Comparison of ENCODE assay signal across 1 cellular context in the genomic region with DNA sequence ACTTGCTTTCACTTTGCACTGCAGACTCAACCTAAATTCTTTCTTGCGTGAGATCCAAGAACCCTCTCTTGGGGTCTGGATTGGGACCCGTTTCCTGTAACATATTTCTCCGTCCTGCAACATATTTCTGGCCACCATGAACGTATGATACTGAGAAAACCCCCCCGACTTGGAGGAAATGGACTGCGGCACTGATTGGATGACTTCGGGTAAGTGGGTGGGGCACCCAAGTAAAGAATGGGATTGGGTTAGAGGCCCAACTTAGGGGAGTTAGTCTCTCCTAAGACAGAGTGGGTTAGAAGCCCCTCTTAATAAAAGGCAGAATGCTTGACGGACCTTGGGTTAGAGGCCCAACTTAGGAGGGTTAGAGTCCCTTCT.
TF ChIP-seq lines count a peak whose summit lies in the region.

No MANE protein-coding gene starts in this region.

TF ChIP-seq in K562, 482 proteins besides CTCF, POLR2A, EP300 and RAD21 (continued from another document):
- TF ChIP-seq, protein P1, sequence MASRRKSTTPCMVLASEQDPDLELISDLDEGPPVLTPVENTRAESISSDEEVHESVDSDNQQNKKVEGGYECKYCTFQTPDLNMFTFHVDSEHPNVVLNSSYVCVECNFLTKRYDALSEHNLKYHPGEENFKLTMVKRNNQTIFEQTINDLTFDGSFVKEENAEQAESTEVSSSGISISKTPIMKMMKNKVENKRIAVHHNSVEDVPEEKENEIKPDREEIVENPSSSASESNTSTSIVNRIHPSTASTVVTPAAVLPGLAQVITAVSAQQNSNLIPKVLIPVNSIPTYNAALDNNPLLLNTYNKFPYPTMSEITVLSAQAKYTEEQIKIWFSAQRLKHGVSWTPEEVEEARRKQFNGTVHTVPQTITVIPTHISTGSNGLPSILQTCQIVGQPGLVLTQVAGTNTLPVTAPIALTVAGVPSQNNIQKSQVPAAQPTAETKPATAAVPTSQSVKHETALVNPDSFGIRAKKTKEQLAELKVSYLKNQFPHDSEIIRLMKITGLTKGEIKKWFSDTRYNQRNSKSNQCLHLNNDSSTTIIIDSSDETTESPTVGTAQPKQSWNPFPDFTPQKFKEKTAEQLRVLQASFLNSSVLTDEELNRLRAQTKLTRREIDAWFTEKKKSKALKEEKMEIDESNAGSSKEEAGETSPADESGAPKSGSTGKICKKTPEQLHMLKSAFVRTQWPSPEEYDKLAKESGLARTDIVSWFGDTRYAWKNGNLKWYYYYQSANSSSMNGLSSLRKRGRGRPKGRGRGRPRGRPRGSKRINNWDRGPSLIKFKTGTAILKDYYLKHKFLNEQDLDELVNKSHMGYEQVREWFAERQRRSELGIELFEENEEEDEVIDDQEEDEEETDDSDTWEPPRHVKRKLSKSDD (conservative IDR thresholded peaks at IDR 0.05; ENCODE audit: low read length): no peak
- TF ChIP-seq POU5F1 (IDR thresholded peaks at IDR 0.05; ENCODE audit: borderline replicate concordance, low read depth, low read length, partially characterized antibody) (no peak), NR2C2 (CRISPR knock-in tag; IDR thresholded peaks at IDR 0.05) (no peak), NR2C2 (tag; IDR thresholded peaks at IDR 0.05) (peak; percentile 36; the same call in 1 of the 2 replicates), CREB1 (IDR thresholded peaks at IDR 0.05) (no peak), CREB1 (CRISPR knock-in tag; IDR thresholded peaks at IDR 0.05) (no peak), PRDM10 (IDR thresholded peaks at IDR 0.05; ENCODE audit: partially characterized antibody) (no peak), CGGBP1 (CRISPR knock-in tag; IDR thresholded peaks at IDR 0.05) (0 out of 2 replicates have a peak, but pooled peaks have one; percentile 7), KLF13 (tag; IDR thresholded peaks at IDR 0.05; ENCODE audit: borderline replicate concordance, low read depth) (no peak), PKNOX1 (IDR thresholded peaks at IDR 0.05) (no peak), POLR2B (IDR thresholded peaks at IDR 0.05; ENCODE audit: low read depth, partially characterized antibody) (no peak), PHF8 (IDR thresholded peaks at IDR 0.05; ENCODE audit: borderline replicate concordance, low read length) (no peak), RNF219 (CRISPR knock-in tag; IDR thresholded peaks at IDR 0.05) (no peak), GABPB2 (CRISPR knock-in tag; conservative IDR thresholded peaks at IDR 0.05) (no peak), TCF3 (CRISPR knock-in tag; IDR thresholded peaks at IDR 0.05) (no peak), MAZ (CRISPR knock-in tag; conservative IDR thresholded peaks at IDR 0.05 in 1 of 2, IDR thresholded peaks at IDR 0.05 in 1 of 2) (0 out of 4 replicates have a peak, but pooled peaks of 1 of the 2 experiments have one; percentile 17), ZNF408 (CRISPR knock-in tag; IDR thresholded peaks at IDR 0.05; ENCODE audit: low read depth) (no peak), ARNT (IDR thresholded peaks at IDR 0.05) (no peak), CBFA2T3 (IDR thresholded peaks at IDR 0.05) (no peak)
- TF ChIP-seq, protein P2, sequence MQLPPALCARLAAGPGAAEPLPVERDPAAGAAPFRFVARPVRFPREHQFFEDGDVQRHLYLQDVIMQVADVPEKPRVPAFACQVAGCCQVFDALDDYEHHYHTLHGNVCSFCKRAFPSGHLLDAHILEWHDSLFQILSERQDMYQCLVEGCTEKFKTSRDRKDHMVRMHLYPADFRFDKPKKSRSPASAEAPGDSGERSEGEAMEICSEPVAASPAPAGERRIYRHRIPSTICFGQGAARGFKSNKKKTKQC (CRISPR knock-in tag; IDR thresholded peaks at IDR 0.05): no peak
- TF ChIP-seq, protein P3, sequence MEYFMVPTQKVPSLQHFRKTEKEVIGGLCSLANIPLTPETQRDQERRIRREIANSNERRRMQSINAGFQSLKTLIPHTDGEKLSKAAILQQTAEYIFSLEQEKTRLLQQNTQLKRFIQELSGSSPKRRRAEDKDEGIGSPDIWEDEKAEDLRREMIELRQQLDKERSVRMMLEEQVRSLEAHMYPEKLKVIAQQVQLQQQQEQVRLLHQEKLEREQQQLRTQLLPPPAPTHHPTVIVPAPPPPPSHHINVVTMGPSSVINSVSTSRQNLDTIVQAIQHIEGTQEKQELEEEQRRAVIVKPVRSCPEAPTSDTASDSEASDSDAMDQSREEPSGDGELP (CRISPR knock-in tag; IDR thresholded peaks at IDR 0.05; ENCODE audit: borderline replicate concordance): no peak
- TF ChIP-seq, protein P4, sequence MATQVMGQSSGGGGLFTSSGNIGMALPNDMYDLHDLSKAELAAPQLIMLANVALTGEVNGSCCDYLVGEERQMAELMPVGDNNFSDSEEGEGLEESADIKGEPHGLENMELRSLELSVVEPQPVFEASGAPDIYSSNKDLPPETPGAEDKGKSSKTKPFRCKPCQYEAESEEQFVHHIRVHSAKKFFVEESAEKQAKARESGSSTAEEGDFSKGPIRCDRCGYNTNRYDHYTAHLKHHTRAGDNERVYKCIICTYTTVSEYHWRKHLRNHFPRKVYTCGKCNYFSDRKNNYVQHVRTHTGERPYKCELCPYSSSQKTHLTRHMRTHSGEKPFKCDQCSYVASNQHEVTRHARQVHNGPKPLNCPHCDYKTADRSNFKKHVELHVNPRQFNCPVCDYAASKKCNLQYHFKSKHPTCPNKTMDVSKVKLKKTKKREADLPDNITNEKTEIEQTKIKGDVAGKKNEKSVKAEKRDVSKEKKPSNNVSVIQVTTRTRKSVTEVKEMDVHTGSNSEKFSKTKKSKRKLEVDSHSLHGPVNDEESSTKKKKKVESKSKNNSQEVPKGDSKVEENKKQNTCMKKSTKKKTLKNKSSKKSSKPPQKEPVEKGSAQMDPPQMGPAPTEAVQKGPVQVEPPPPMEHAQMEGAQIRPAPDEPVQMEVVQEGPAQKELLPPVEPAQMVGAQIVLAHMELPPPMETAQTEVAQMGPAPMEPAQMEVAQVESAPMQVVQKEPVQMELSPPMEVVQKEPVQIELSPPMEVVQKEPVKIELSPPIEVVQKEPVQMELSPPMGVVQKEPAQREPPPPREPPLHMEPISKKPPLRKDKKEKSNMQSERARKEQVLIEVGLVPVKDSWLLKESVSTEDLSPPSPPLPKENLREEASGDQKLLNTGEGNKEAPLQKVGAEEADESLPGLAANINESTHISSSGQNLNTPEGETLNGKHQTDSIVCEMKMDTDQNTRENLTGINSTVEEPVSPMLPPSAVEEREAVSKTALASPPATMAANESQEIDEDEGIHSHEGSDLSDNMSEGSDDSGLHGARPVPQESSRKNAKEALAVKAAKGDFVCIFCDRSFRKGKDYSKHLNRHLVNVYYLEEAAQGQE (CRISPR knock-in tag; IDR thresholded peaks at IDR 0.05; ENCODE audit: low read depth): no peak
- TF ChIP-seq, protein P5, sequence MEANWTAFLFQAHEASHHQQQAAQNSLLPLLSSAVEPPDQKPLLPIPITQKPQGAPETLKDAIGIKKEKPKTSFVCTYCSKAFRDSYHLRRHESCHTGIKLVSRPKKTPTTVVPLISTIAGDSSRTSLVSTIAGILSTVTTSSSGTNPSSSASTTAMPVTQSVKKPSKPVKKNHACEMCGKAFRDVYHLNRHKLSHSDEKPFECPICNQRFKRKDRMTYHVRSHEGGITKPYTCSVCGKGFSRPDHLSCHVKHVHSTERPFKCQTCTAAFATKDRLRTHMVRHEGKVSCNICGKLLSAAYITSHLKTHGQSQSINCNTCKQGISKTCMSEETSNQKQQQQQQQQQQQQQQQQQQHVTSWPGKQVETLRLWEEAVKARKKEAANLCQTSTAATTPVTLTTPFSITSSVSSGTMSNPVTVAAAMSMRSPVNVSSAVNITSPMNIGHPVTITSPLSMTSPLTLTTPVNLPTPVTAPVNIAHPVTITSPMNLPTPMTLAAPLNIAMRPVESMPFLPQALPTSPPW (CRISPR knock-in tag; IDR thresholded peaks at IDR 0.05): peak; percentile 91
- TF ChIP-seq, protein P6, sequence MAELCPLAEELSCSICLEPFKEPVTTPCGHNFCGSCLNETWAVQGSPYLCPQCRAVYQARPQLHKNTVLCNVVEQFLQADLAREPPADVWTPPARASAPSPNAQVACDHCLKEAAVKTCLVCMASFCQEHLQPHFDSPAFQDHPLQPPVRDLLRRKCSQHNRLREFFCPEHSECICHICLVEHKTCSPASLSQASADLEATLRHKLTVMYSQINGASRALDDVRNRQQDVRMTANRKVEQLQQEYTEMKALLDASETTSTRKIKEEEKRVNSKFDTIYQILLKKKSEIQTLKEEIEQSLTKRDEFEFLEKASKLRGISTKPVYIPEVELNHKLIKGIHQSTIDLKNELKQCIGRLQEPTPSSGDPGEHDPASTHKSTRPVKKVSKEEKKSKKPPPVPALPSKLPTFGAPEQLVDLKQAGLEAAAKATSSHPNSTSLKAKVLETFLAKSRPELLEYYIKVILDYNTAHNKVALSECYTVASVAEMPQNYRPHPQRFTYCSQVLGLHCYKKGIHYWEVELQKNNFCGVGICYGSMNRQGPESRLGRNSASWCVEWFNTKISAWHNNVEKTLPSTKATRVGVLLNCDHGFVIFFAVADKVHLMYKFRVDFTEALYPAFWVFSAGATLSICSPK (IDR thresholded peaks at IDR 0.05; ENCODE audit: borderline replicate concordance): no peak
- TF ChIP-seq, protein P7, sequence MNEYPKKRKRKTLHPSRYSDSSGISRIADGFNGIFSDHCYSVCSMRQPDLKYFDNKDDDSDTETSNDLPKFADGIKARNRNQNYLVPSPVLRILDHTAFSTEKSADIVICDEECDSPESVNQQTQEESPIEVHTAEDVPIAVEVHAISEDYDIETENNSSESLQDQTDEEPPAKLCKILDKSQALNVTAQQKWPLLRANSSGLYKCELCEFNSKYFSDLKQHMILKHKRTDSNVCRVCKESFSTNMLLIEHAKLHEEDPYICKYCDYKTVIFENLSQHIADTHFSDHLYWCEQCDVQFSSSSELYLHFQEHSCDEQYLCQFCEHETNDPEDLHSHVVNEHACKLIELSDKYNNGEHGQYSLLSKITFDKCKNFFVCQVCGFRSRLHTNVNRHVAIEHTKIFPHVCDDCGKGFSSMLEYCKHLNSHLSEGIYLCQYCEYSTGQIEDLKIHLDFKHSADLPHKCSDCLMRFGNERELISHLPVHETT (CRISPR knock-in tag; conservative IDR thresholded peaks at IDR 0.05 in 1 of 2, IDR thresholded peaks at IDR 0.05 in 1 of 2): no peak
- TF ChIP-seq, protein P8, sequence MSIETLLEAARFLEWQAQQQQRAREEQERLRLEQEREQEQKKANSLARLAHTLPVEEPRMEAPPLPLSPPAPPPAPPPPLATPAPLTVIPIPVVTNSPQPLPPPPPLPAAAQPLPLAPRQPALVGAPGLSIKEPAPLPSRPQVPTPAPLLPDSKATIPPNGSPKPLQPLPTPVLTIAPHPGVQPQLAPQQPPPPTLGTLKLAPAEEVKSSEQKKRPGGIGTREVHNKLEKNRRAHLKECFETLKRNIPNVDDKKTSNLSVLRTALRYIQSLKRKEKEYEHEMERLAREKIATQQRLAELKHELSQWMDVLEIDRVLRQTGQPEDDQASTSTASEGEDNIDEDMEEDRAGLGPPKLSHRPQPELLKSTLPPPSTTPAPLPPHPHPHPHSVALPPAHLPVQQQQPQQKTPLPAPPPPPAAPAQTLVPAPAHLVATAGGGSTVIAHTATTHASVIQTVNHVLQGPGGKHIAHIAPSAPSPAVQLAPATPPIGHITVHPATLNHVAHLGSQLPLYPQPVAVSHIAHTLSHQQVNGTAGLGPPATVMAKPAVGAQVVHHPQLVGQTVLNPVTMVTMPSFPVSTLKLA (conservative IDR thresholded peaks at IDR 0.05): no peak
